ENCODE assay signal across 14 cellular contexts in the genomic region with DNA sequence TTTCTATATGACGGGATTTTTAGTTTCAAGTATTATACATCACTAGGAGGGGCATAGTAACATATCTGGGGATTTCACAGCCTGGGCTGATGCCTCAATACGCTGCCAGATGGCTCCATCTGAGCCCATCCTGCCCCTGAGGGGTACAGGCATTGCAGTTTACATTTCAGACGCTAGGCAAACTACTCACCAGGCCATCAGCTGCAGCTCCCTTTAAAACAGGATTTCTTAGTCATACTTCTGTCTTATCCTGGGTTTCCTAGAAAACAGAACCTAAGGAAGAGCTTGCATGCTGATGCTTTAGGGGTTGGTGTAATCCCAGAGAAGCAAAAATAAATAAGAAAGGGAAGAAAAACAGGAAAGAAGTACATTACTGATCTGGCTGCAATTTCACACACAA.
DNase-seq lines count a peak whose midpoint lies in the region; ATAC-seq and TF ChIP-seq lines count a peak whose summit lies in the region.
"Had no signal": no experiment of that assay in that cellular context is flagged by ENCODE, and none has a peak within 500 bp of the region (broad histone marks: within the 10 kb centered on the region; RNA-seq: fewer than 3 reads in every experiment).

No MANE protein-coding gene starts in this region.

- H4K91ac ChIP-seq in trophoblast cell (ENCODE audit: low read depth, low read length) = no peak overlapping the region

- H3K4me2 ChIP-seq in GM23248 (ENCODE audit: unreplicated experiment) (no peak overlapping the region), fibroblast of lung (ENCODE audit: extremely low read depth, insufficient read depth, low read length) (no peak overlapping the region), trophoblast cell (ENCODE audit: low read length) (no peak overlapping the region)

- TF ChIP-seq CTCF in RWPE1 (conservative IDR thresholded peaks at IDR 0.05; ENCODE audit: low read depth) (no peak), fibroblast of lung (conservative IDR thresholded peaks at IDR 0.05 in 1 of 2, IDR thresholded peaks at IDR 0.05 in 1 of 2; ENCODE audit: low read depth in 1 of 2, low read length in 2 of 2) (peak in 1 of 2 donors; percentile 40), GM10266 (IDR thresholded peaks at IDR 0.05; ENCODE audit: control insufficient read depth, insufficient read depth, low read depth, missing control alignments) (no peak)

- H3K36me3 ChIP-seq in GM23248 (ENCODE audit: low read depth) (no peaks in the 10 kb centered on the region), fibroblast of lung (ENCODE audit: control insufficient read depth, insufficient read depth, low read length) (no peaks in the 10 kb centered on the region), trophoblast cell (ENCODE audit: control insufficient read depth in 1 of 2, insufficient read depth in 2 of 2, low read length in 2 of 2) (no peaks in the 10 kb centered on the region)
- H3K36me3 ChIP-seq: pancreas had no signal

- H2BK5ac ChIP-seq in trophoblast cell (ENCODE audit: low read depth, low read length, poor library complexity) = no peak overlapping the region

- H3K27ac Mint-ChIP-seq in natural killer cell treated with Interleukin-12 subunit alpha and Interleukin-12 subunit beta and Interleukin-15 and Interleukin-18, amount 100 ng/mL, for 72 hours = no peak overlapping the region
- H3K27ac Mint-ChIP-seq: stimulated activated naive CD8-positive, alpha-beta T cell treated with anti-CD3 and anti-CD28 coated beads, Interleukin-15, Interleukin-2, amounts not matched to agents 100 ng/mL and 50 ng/mL, for 24 hours had no signal

- POLR2A ChIA-PET in RWPE1 (lab: Yijun Ruan, JAX; ENCODE audit: low non-redundant PET) = interaction anchor here (0.5 kb wide), 1 partner anchor 565 kb away, joined by 7 read pairs; no protein-coding TSS in a partner anchor

- DNase-seq in GM23248 (peak; percentile 4), RWPE1 (ENCODE audit: low spot score) (peak; percentile 46), fibroblast of lung (ENCODE audit: low read depth in 2 of 2) (peak; percentile 8 to 33), trophoblast cell (peak; percentile 15 to 53), GM10266 (ENCODE audit: extremely low spot score) (no peak), HuH-7 (ENCODE audit: low spot score) (no peak), DMS79 (lab: John Stamatoyannopoulos, UW) (no peak)
- DNase-seq in natural killer cell treated with Interleukin-12 subunit alpha and Interleukin-12 subunit beta and Interleukin-15 and Interleukin-18, amount 100 ng/mL, for 72 hours (ENCODE audit: low spot score) = no peak
- DNase-seq: activated CD4-positive, alpha-beta T cell treated with anti-CD3 and anti-CD28 coated beads, Interleukin-2, amount 50 U/mL, for 1 hour; NCI-H748 treated with DMSO at 0.1 percent for 48 hours; pancreas; stimulated activated CD4-positive, alpha-beta T cell treated with anti-CD3 and anti-CD28 coated beads, Interleukin-2, amount 100 ng/mL, for 24 hours had no signal

- no peak overlapping the region for H2BK12ac ChIP-seq in trophoblast cell (ENCODE audit: low read length)

- no peak overlapping the region for H4K12ac ChIP-seq in trophoblast cell (ENCODE audit: low read depth, low read length)

- no peak overlapping the region for H3K23ac ChIP-seq in trophoblast cell (ENCODE audit: low read length)

- no peak overlapping the region for H3K4ac ChIP-seq in trophoblast cell (ENCODE audit: low read depth, low read length)

- H2AFZ ChIP-seq in GM23248 (no peak overlapping the region), fibroblast of lung (ENCODE audit: low read length) (no peak overlapping the region), trophoblast cell (ENCODE audit: insufficient read depth, low read length, poor library complexity) (no peak overlapping the region)

- H3K9me3 ChIP-seq in GM23248 (ENCODE audit: low read depth) = no peaks in the 10 kb centered on the region
- no peaks in the 10 kb centered on the region for H3K9me3 ChIP-seq in fibroblast of lung (ENCODE audit: control insufficient read depth, insufficient read depth, low read depth, low read length)
- H3K9me3 ChIP-seq in trophoblast cell (ENCODE audit: insufficient read depth, low read depth, low read length) = no peaks in the 10 kb centered on the region
- H3K9me3 ChIP-seq: pancreas had no signal

- H4K8ac ChIP-seq in trophoblast cell (ENCODE audit: low read depth, low read length) = no peak overlapping the region

- H3K14ac ChIP-seq in trophoblast cell (ENCODE audit: low read length) = no peak overlapping the region

- H3K9me2 ChIP-seq in GM23248 (ENCODE audit: insufficient read depth) = no peaks in the 10 kb centered on the region

- no peaks in the 10 kb centered on the region for H3K9me3 Mint-ChIP-seq in natural killer cell treated with Interleukin-12 subunit alpha and Interleukin-12 subunit beta and Interleukin-15 and Interleukin-18, amount 100 ng/mL, for 72 hours
- H3K9me3 Mint-ChIP-seq: central memory CD8-positive, alpha-beta T cell; stimulated activated naive CD8-positive, alpha-beta T cell treated with anti-CD3 and anti-CD28 coated beads, Interleukin-15, Interleukin-2, amounts not matched to agents 100 ng/mL and 50 ng/mL, for 24 hours had no signal

- no peaks in the 10 kb centered on the region for H3K36me3 Mint-ChIP-seq in natural killer cell treated with Interleukin-12 subunit alpha and Interleukin-12 subunit beta and Interleukin-15 and Interleukin-18, amount 100 ng/mL, for 72 hours

- H3K27me3 ChIP-seq in GM23248 (replicated peaks; ENCODE audit: insufficient read depth) (no peaks in the 10 kb centered on the region), fibroblast of lung (ENCODE audit: control insufficient read depth, insufficient read depth, low read length) (peaks cover 2% of the 10 kb centered on the region), trophoblast cell (ENCODE audit: insufficient read depth, low read length) (no peaks in the 10 kb centered on the region)

- H3K4me1 ChIP-seq in GM23248 (ENCODE audit: insufficient read depth) = no peaks in the 10 kb centered on the region
- no peaks in the 10 kb centered on the region for H3K4me1 ChIP-seq in fibroblast of lung (ENCODE audit: control insufficient read depth, extremely low read depth, insufficient read depth, low read length)
- H3K4me1 ChIP-seq in trophoblast cell (ENCODE audit: control insufficient read depth in 1 of 2, insufficient read depth in 2 of 2, low read length in 2 of 2) = no peaks in the 10 kb centered on the region
- H3K4me1 ChIP-seq: pancreas had no signal

- no peak overlapping the region for H3K4me3 Mint-ChIP-seq in natural killer cell treated with Interleukin-12 subunit alpha and Interleukin-12 subunit beta and Interleukin-15 and Interleukin-18, amount 100 ng/mL, for 72 hours
- H3K4me3 Mint-ChIP-seq: central memory CD8-positive, alpha-beta T cell; stimulated activated naive CD8-positive, alpha-beta T cell treated with anti-CD3 and anti-CD28 coated beads, Interleukin-15, Interleukin-2, amounts not matched to agents 100 ng/mL and 50 ng/mL, for 24 hours had no signal

- H3K27me3 Mint-ChIP-seq in natural killer cell treated with Interleukin-12 subunit alpha and Interleukin-12 subunit beta and Interleukin-15 and Interleukin-18, amount 100 ng/mL, for 72 hours = peaks cover 19 to 40% of the 10 kb centered on the region in 2 donors

- H3K79me2 ChIP-seq in GM23248 (ENCODE audit: insufficient read depth) (no peaks in the 10 kb centered on the region), fibroblast of lung (ENCODE audit: control insufficient read depth, insufficient read depth, low read length) (no peaks in the 10 kb centered on the region), trophoblast cell (ENCODE audit: control insufficient read depth, insufficient read depth, low read length, poor library complexity) (no peaks in the 10 kb centered on the region)

- H2BK120ac ChIP-seq in trophoblast cell (ENCODE audit: insufficient read depth, low read length, poor library complexity) = no peak overlapping the region

- no peaks in the 10 kb centered on the region for H3K79me1 ChIP-seq in trophoblast cell (ENCODE audit: low read length)

- H3K4me1 Mint-ChIP-seq in natural killer cell treated with Interleukin-12 subunit alpha and Interleukin-12 subunit beta and Interleukin-15 and Interleukin-18, amount 100 ng/mL, for 72 hours (ENCODE audit: low read depth in 2 of 2) = no peaks in the 10 kb centered on the region
- H3K4me1 Mint-ChIP-seq: central memory CD8-positive, alpha-beta T cell had no signal

- H3F3A ChIP-seq in GM23248 (ENCODE audit: insufficient read depth) = no peaks in the 10 kb centered on the region

- no peak for ATAC-seq in natural killer cell treated with Interleukin-12 subunit alpha and Interleukin-12 subunit beta and Interleukin-15 and Interleukin-18, amount 100 ng/mL, for 72 hours
- ATAC-seq: pancreas had no signal

- H3K27ac ChIP-seq in GM23248 = no peak overlapping the region
- no peak overlapping the region for H3K27ac ChIP-seq in RWPE1
- H3K27ac ChIP-seq in fibroblast of lung (ENCODE audit: insufficient read depth, low read length) = no peak overlapping the region
- H3K27ac ChIP-seq in trophoblast cell (ENCODE audit: low read depth, low read length) = no peak overlapping the region
- H3K27ac ChIP-seq: pancreas had no signal

- no peak overlapping the region for H3K18ac ChIP-seq in trophoblast cell (ENCODE audit: low read length)

- no peak overlapping the region for H2AK5ac ChIP-seq in trophoblast cell (ENCODE audit: low read length)

- 69% methylated on average over 3 of the region's 3 CpGs for WGBS in GM23248 (ENCODE audit: low coverage in 1 of 2, low lambda C conversion rate in 2 of 2, missing lambda C conversion rate in 2 of 2), 2 experiments
- WGBS in trophoblast cell (ENCODE audit: extremely low coverage, insufficient coverage, insufficient read length) = no CpG with 5 or more reads among the region's 3 CpGs

- no peak overlapping the region for H3K4me3 ChIP-seq in GM23248
- H3K4me3 ChIP-seq in fibroblast of lung (replicated peaks in 1 of 4; ENCODE audit: control extremely low read depth in 1 of 4, insufficient read depth in 1 of 4, low read depth in 3 of 4, low read length in 4 of 4) = no peak overlapping the region
- no peak overlapping the region for H3K4me3 ChIP-seq in trophoblast cell (ENCODE audit: low read depth, low read length)
- H3K4me3 ChIP-seq: pancreas had no signal

- CTCF ChIA-PET in RWPE1 (lab: Yijun Ruan, JAX) = interaction anchor here (0.6 to 0.7 kb wide), 3 partner anchors 70 to 382 kb away, joined by 3 read pairs; no protein-coding TSS in a partner anchor

- in situ Hi-C loops in GM23248 (cut with MboI) = no loop called here

- H3K9ac ChIP-seq in GM23248 = no peak overlapping the region
- no peak overlapping the region for H3K9ac ChIP-seq in fibroblast of lung (ENCODE audit: insufficient read depth, low read length)
- no peak overlapping the region for H3K9ac ChIP-seq in trophoblast cell (ENCODE audit: low read length)

- H4K20me1 ChIP-seq in GM23248 (ENCODE audit: insufficient read depth) (no peaks in the 10 kb centered on the region), fibroblast of lung (ENCODE audit: control insufficient read depth, extremely low read depth, insufficient read depth, low read length) (no peaks in the 10 kb centered on the region)

Comparison
In these comparisons a context has a peak if more than half of its experiments do, and no peak if none do; other contexts are left out.
1. DNase-seq: peak in GM23248 (single experiment), RWPE1 (single experiment), fibroblast of lung (2 of 2) and trophoblast cell (2 of 2); none in GM10266 (single experiment), HuH-7 (single experiment), natural killer cell treated with Interleukin-12 subunit alpha and Interleukin-12 subunit beta and Interleukin-15 and Interleukin-18, amount 100 ng/mL, for 72 hours (single experiment) and DMS79 (single experiment).